ENCODE assay signal across 30 cellular contexts in the genomic region with DNA sequence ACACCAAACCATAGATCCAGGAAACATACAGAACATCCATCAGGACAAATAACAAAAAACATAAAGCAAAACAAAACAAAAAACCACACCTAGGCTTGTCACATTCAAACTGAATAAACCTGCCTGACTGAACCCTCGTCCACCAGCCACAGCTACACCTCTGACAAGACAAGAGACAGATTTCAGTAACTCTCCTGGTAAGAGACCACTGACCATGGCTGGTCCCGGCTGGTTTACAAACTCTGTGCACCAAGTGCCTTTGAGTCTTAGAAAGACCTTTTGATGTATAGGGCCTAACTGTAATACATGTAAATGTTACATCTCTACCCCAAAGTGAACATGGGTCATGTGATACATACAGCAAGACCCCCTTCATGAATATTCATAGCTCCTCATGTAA. TPM values are rescaled to one million over a fixed set of nuclear protein-coding genes. Genes with fewer than 3 reads are reported as not detected.
A peak's percentile ranks its signal among the peaks of the same experiment; 100 is the strongest.
DNase-seq lines count a peak whose midpoint lies in the region; ATAC-seq and TF ChIP-seq lines count a peak whose summit lies in the region.
"Had no signal": no experiment of that assay in that cellular context is flagged by ENCODE, and none has a peak within 500 bp of the region (broad histone marks: within the 10 kb centered on the region; RNA-seq: fewer than 3 reads in every experiment).

No MANE protein-coding gene starts in this region.

- H3K9me3 ChIP-seq in HEK293 (ENCODE audit: control insufficient read depth, insufficient read depth, low read depth, low read length) (no peaks in the 10 kb centered on the region), colonic mucosa (no peaks in the 10 kb centered on the region)

- H3K4me3 Mint-ChIP-seq in Calu3 (ENCODE audit: low read depth, unreplicated experiment): no peak overlapping the region
- H3K4me3 Mint-ChIP-seq: B cell, GM23338, H9, HFFc6 had no signal

- H3K36me3 ChIP-seq in HEK293 (ENCODE audit: control insufficient read depth in 2 of 2, insufficient read depth in 1 of 2, low read length in 2 of 2): peaks cover 0 to 3% of the 10 kb centered on the region in 2 experiments; a peak in 1 of 3 replicates
- H3K36me3 ChIP-seq in colonic mucosa: no peaks in the 10 kb centered on the region

- intact Hi-C loops in Calu3 (cut with micrococcal nuclease; ENCODE audit: unreplicated experiment): no loop called here
- intact Hi-C loops in colonic mucosa (cut with DNase I): no loop called here
- intact Hi-C loops in sciatic nerve (cut with DNase I): no loop called here

- BruUV-seq in Calu3 (replicated peaks; lab: Mats Ljungman, UMichigan): no TSS peak

- no peaks in the 10 kb centered on the region for H3K36me3 Mint-ChIP-seq in Calu3 (ENCODE audit: insufficient read depth, unreplicated experiment)
- H3K36me3 Mint-ChIP-seq: CD8-positive, alpha-beta memory T cell had no signal

- TF ChIP-seq CTCF in Calu3 (IDR thresholded peaks at IDR 0.05; ENCODE audit: unreplicated experiment): no peak
- no peak for TF ChIP-seq CTCF in HEK293 (tag by site-specific recombination; IDR thresholded peaks at IDR 0.05)
- TF ChIP-seq CTCF in colonic mucosa (IDR thresholded peaks at IDR 0.05): no peak

- no peak overlapping the region for H3K27ac ChIP-seq in HEK293 (ENCODE audit: extremely low read depth, low read depth, low read length)
- H3K27ac ChIP-seq in colonic mucosa: no peak overlapping the region
- H3K27ac ChIP-seq: C4-2B, HL-60, PC-9, SJSA1 had no signal

- ATAC-seq in sciatic nerve (no peak), HG03097 (IDR thresholded peaks at IDR 0.05; ENCODE audit: low FRiP score, unreplicated experiment) (no peak)
- ATAC-seq: GM23338 had no signal

- POLR2A ChIA-PET in HEK293 (lab: Yijun Ruan, JAX): interaction anchor here (0.8 to 1.0 kb wide), 2 partner anchors 33 to 277 kb away, joined by 3 to 4 read pairs; no protein-coding TSS in a partner anchor

- peaks cover 6% of the 10 kb centered on the region for H3K4me1 Mint-ChIP-seq in Calu3 (ENCODE audit: low read depth, unreplicated experiment)

- H3K27ac Mint-ChIP-seq in Calu3 (ENCODE audit: unreplicated experiment): peak overlapping the region; percentile 15
- H3K27ac Mint-ChIP-seq: B cell, GM23338, H9, HFFc6 had no signal

- H3K4me1 ChIP-seq in HEK293 (ENCODE audit: control insufficient read depth, insufficient read depth, low read length) (peaks cover 14% of the 10 kb centered on the region), colonic mucosa (peaks cover 15% of the 10 kb centered on the region)

- CTCF ChIA-PET in Calu3 (lab: Charles Lee) (no interaction called here), HEK293 (lab: Yijun Ruan, JAX) (no interaction called here)

- no peaks in the 10 kb centered on the region for H3K9me3 Mint-ChIP-seq in Calu3 (ENCODE audit: low read depth, unreplicated experiment)
- H3K9me3 Mint-ChIP-seq: CD8-positive, alpha-beta memory T cell; GM23338; H9; HFFc6 had no signal

- H3K4me3 ChIP-seq in HEK293 (ENCODE audit: low read depth, low read length) (no peak overlapping the region), colonic mucosa (no peak overlapping the region)
- H3K4me3 ChIP-seq: GM23338, PC-9, SJSA1 had no signal

- H3K27me3 ChIP-seq in colonic mucosa: no peaks in the 10 kb centered on the region
- H3K27me3 ChIP-seq: SJSA1 had no signal

- H3K27me3 Mint-ChIP-seq in Calu3 (ENCODE audit: unreplicated experiment): no peaks in the 10 kb centered on the region
- H3K27me3 Mint-ChIP-seq: B cell; CD8-positive, alpha-beta memory T cell had no signal

- H3K9ac ChIP-seq in colonic mucosa (ENCODE audit: low read depth in 2 of 2, low read length in 2 of 2): no peak overlapping the region

- DNase-seq in Calu3 (no peak), colonic mucosa (peak; percentile 18), sciatic nerve (ENCODE audit: low spot score) (peak; percentile 33), NCI-H510A (lab: John Stamatoyannopoulos, UW) (no peak), cerebellar nuclear complex (lab: John Stamatoyannopoulos, UW) (no peak), NOMO-1 (lab: John Stamatoyannopoulos, UW; ENCODE audit: unreplicated experiment in 2 of 2) (no peak)
- DNase-seq: CD8-positive, alpha-beta memory T cell; DMS153; DND-41; H9; HFFc6; Kasumi-1; NCI-H1105; NCI-H1436 treated with DMSO at 0.1 percent for 48 hours; NCI-H1930; NCI-H2107; NCI-H446; NCI-H526; NCI-H82; NK-92 treated with Interleukin-12 subunit alpha and Interleukin-12 subunit beta, amount 100 ng/mL, for 24 hours; PC-9; Right ventricle myocardium superior; RPMI8226 had no signal

TF ChIP-seq in HEK293, 187 proteins besides CTCF, POLR2A, EP300 and RAD21:
- TF ChIP-seq, protein P1, sequence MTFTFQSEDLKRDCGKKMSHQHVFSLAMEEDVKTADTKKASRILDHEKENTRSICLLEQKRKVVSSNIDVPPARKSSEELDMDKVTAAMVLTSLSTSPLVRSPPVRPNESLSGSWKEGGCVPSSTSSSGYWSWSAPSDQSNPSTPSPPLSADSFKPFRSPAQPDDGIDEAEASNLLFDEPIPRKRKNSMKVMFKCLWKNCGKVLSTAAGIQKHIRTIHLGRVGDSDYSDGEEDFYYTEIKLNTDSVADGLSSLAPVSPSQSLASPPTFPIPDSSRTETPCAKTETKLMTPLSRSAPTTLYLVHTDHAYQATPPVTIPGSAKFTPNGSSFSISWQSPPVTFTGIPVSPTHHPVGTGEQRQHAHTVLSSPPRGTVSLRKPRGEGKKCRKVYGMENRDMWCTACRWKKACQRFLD (tag by site-specific recombination; IDR thresholded peaks at IDR 0.05): no peak
- TF ChIP-seq ZNF558 (tag by site-specific recombination; IDR thresholded peaks at IDR 0.05): peak; percentile 83

RNA-seq across cellular contexts. Expression of gene SLC66A2, which starts 4.8 kb away (rescaled TPM):
- total RNA-seq in Calu3 (2022): 19.5 and 23.4 TPM in 2 replicates
- total RNA-seq in colonic mucosa: 10 to 100 TPM; 74.9 to 88.0 TPM
- 65.2 TPM for total RNA-seq in sciatic nerve

RNA-seq across cellular contexts. Expression of gene HSBP1L1, which starts 8.2 kb away (rescaled TPM):
- total RNA-seq in Calu3 (2022) (17.9 and 18.8 TPM in 2 replicates), colonic mucosa (10 to 100 TPM; 51.8 to 59.6 TPM), sciatic nerve (16.9 TPM)
- total RNA-seq: H9 had no signal

RNA-seq across cellular contexts. Expression of gene TXNL4A, which starts 32.1 kb away (rescaled TPM):
- total RNA-seq in Calu3 (2022): 64.1 and 75.9 TPM in 2 replicates
- total RNA-seq in colonic mucosa: 100 to 1,000 TPM; 101 to 138 TPM
- total RNA-seq in sciatic nerve: 71.7 TPM

Comparison
In these comparisons a context has a peak if more than half of its experiments do, and no peak if none do; other contexts are left out.
1. DNase-seq: peak in colonic mucosa (single experiment) and sciatic nerve (single experiment); none in Calu3 (single experiment), NCI-H510A (single experiment), cerebellar nuclear complex (0 of 2) and NOMO-1 (0 of 2).